Comparison of ENCODE assay signal across 14 cellular contexts in the genomic region with DNA sequence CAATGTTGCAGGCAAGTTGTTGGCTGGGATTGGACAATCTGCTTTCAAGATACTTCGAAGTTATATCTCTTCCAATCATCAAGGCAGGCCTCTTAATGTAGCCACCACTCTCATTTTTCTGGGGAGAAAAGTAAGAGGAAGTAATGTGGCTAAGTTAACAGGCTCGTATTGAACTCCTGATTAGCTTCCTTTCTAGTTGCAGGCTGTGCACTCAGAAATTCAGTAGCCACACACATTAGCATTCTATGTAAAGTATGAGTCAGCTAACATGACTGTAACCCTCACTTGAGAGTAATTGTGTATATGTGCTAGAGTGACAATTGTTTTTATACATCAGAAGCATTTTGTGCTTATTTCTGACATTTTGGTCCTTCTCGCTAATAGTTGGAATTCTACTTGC. TPM values are rescaled to one million over a fixed set of nuclear protein-coding genes. Genes with fewer than 3 reads are reported as not detected.
DNase-seq lines count a peak whose midpoint lies in the region; ATAC-seq, FAIRE-seq and TF ChIP-seq lines count a peak whose summit lies in the region.
"Had no signal": no experiment of that assay in that cellular context is flagged by ENCODE, and none has a peak within 500 bp of the region (broad histone marks: within the 10 kb centered on the region; RNA-seq: fewer than 3 reads in every experiment).

No MANE protein-coding gene starts in this region.

- H3K27me3 ChIP-seq in SJSA1 (replicated peaks), result no peaks in the 10 kb centered on the region
- H3K27me3 ChIP-seq in HepG2 (ENCODE audit: control insufficient read depth in 1 of 2, insufficient read depth in 2 of 2, low read length in 2 of 2), result peaks cover 0 to 3% of the 10 kb centered on the region in 2 experiments; a peak in 2 of 5 replicates
- no peaks in the 10 kb centered on the region for H3K27me3 ChIP-seq in H9 (ENCODE audit: insufficient read depth, low read length)
- H3K27me3 ChIP-seq: Peyer's patch had no signal

- H2BK5ac ChIP-seq in H9 (ENCODE audit: insufficient read length, low read length), result no peak overlapping the region

- DNase-seq in EL (peak; percentile 46), HFFc6 (peak; percentile 33), SJSA1 (ENCODE audit: low read depth in 1 of 2, low spot score in 2 of 2) (peak in 1 of 2 experiments; percentile 43), fibroblast of peridontal ligament (ENCODE audit: extremely low read depth) (peak; percentile 25), left lobe of liver (ENCODE audit: low spot score) (no peak), HepG2 (ENCODE audit: low spot score) (no peak), H9 (no peak)
- DNase-seq in NK-92 treated with Interleukin-12 subunit alpha and Interleukin-12 subunit beta, amount 100 ng/mL, for 24 hours (lab: John Stamatoyannopoulos, UW), result no peak
- DNase-seq: activated CD4-positive, alpha-beta T cell treated with anti-CD3 and anti-CD28 coated beads for 1 hour; nephron progenitor cell; Peyer's patch; stimulated activated CD4-positive, alpha-beta T cell treated with anti-CD3 and anti-CD28 coated beads, Interleukin-15, amount 100 ng/mL, for 24 hours had no signal

- H3K79me1 ChIP-seq in H9 (ENCODE audit: insufficient read depth, low read depth, low read length, poor library complexity, severe bottlenecking), result no peaks in the 10 kb centered on the region

- H3K36me3 Mint-ChIP-seq in HFFc6 (ENCODE audit: low read depth) (peaks cover 36% of the 10 kb centered on the region; the same call in 1 of the 2 replicates), H9 (ENCODE audit: insufficient read depth in 1 of 3, low read depth in 3 of 3) (peaks cover 5 to 31% (median 25%) of the 10 kb centered on the region in 3 experiments)

- H3K4me1 ChIP-seq in SJSA1 (replicated peaks) (peaks cover 24% of the 10 kb centered on the region), HepG2 (ENCODE audit: insufficient read depth, low read length) (peaks cover 22% of the 10 kb centered on the region), H9 (ENCODE audit: insufficient read depth, low read length) (no peaks in the 10 kb centered on the region)

- H2BK15ac ChIP-seq in H9 (ENCODE audit: low read depth, low read length), result no peak overlapping the region

- H3K9me3 ChIP-seq in SJSA1 (replicated peaks) (no peaks in the 10 kb centered on the region), HepG2 (ENCODE audit: low read length) (no peaks in the 10 kb centered on the region), H9 (ENCODE audit: control insufficient read depth, low read depth, low read length) (no peaks in the 10 kb centered on the region)
- H3K9me3 ChIP-seq: Peyer's patch had no signal

- no TSS peak for BruUV-seq in HepG2 (replicated peaks; lab: Mats Ljungman, UMichigan)

- H4K20me1 ChIP-seq in HepG2 (ENCODE audit: insufficient read depth, low read length), result no peaks in the 10 kb centered on the region
- no peaks in the 10 kb centered on the region for H4K20me1 ChIP-seq in H9 (ENCODE audit: control insufficient read depth, insufficient read depth, insufficient read length)

- 83% methylated on average over 3 of the region's 3 CpGs for WGBS in HepG2 (ENCODE audit: low lambda C conversion rate)
- no CpG with 5 or more reads among the region's 3 CpGs for WGBS in H9 (ENCODE audit: extremely low coverage, insufficient read length, low lambda C conversion rate)

- H3K9ac ChIP-seq in HepG2 (ENCODE audit: insufficient read depth, low read depth, low read length), result no peak overlapping the region
- H3K9ac ChIP-seq in H9 (ENCODE audit: extremely low read depth, insufficient read length, low read length), result no peak overlapping the region

- H3K27ac Mint-ChIP-seq in HFFc6 (peak overlapping the region; percentile 75), H9 (no peak overlapping the region)
- H3K27ac Mint-ChIP-seq: activated naive CD4-positive, alpha-beta T cell treated with anti-CD3 and anti-CD28 coated beads, Interleukin-2, amount 50 U/mL, for 24 hours; nephron progenitor cell; stimulated activated memory B cell treated with anti-CD40 and anti-IgM and Interleukin-4, amounts not matched to agents 10 μg/mL and 1 μg/mL and 100 μg/mL, for 72 hours had no signal

- peaks cover 5% of the 10 kb centered on the region for H3K23me2 ChIP-seq in H9 (ENCODE audit: insufficient read length, low read depth, low read length, poor library complexity, severe bottlenecking)

- CTCF ChIA-PET in HepG2 (lab: Yijun Ruan, JAX; ENCODE audit: low intra/inter-chr PET ratio, low total read pairs), result no interaction called here

- H3K18ac ChIP-seq in H9 (ENCODE audit: insufficient read length, low read depth, low read length), result no peak overlapping the region

- TF ChIP-seq EP300 in HepG2 (IDR thresholded peaks at IDR 0.05; ENCODE audit: low read depth in 2 of 2, low read length in 2 of 2) (no peak), HepG2 (CRISPR knock-in tag; IDR thresholded peaks at IDR 0.05; ENCODE audit: borderline replicate concordance) (no peak)

- H3K36me3 ChIP-seq in SJSA1, result peaks cover 59% of the 10 kb centered on the region
- 0 out of 5 replicates have a peak, but pooled peaks cover 2 to 5% of the 10 kb centered on the region in 2 experiments for H3K36me3 ChIP-seq in HepG2 (replicated peaks in 1 of 2; ENCODE audit: control insufficient read depth in 1 of 2, insufficient read depth in 2 of 2, low read length in 2 of 2)
- H3K36me3 ChIP-seq: Peyer's patch had no signal

- TF ChIP-seq POLR2A in HepG2 (IDR thresholded peaks at IDR 0.05; ENCODE audit: insufficient read depth in 1 of 2, low read depth in 2 of 2, low read length in 2 of 2), result no peak

- H3K14ac ChIP-seq in H9 (ENCODE audit: insufficient read depth, low read length), result no peak overlapping the region

- H3K27me3 Mint-ChIP-seq in HFFc6 (ENCODE audit: insufficient read depth) (no peaks in the 10 kb centered on the region), H9 (ENCODE audit: low read depth) (peaks cover 12% of the 10 kb centered on the region)
- H3K27me3 Mint-ChIP-seq: stimulated activated memory B cell treated with anti-CD40 and anti-IgM and Interleukin-4, amounts not matched to agents 10 μg/mL and 1 μg/mL and 100 μg/mL, for 72 hours had no signal

- no peak overlapping the region for H2BK12ac ChIP-seq in H9 (ENCODE audit: insufficient read length, low read depth, low read length)

- H4K8ac ChIP-seq in H9 (replicated peaks; ENCODE audit: insufficient read length, low read depth, low read length), result no peak overlapping the region

- no peak for FAIRE-seq in HepG2 (lab: Jason Lieb, UNC)

- TF ChIP-seq CTCF in HFFc6 (IDR thresholded peaks at IDR 0.05) (no peak), HepG2 (CRISPR knock-in tag; IDR thresholded peaks at IDR 0.05) (no peak), H9 (conservative IDR thresholded peaks at IDR 0.05) (no peak)

- ATAC-seq in left lobe of liver, result no peak
- ATAC-seq in HepG2, result no peak
- ATAC-seq: stimulated activated memory B cell treated with anti-CD40 and anti-IgM and Interleukin-4, amounts not matched to agents 10 μg/mL and 1 μg/mL and 100 μg/mL, for 72 hours had no signal

- H3K4me1 Mint-ChIP-seq in HFFc6 (ENCODE audit: low read depth) (peaks cover 26% of the 10 kb centered on the region), H9 (peaks cover 0 to 8% of the 10 kb centered on the region in 2 experiments; a peak in 3 of 4 replicates)

- no peak overlapping the region for H4K91ac ChIP-seq in H9 (ENCODE audit: insufficient read length, low read depth, low read length)

- H3K79me2 ChIP-seq in HepG2 (ENCODE audit: insufficient read depth, low read length), result no peaks in the 10 kb centered on the region
- H3K79me2 ChIP-seq in H9 (ENCODE audit: insufficient read depth, low read length), result no peaks in the 10 kb centered on the region

- no peak overlapping the region for H2BK120ac ChIP-seq in H9 (ENCODE audit: low read depth, low read length, poor library complexity, severe bottlenecking)

- H3K4me3 Mint-ChIP-seq in HFFc6 (peak overlapping the region; percentile 53; the same call in 1 of the 2 replicates), H9 (no peak overlapping the region)
- H3K4me3 Mint-ChIP-seq: activated naive CD4-positive, alpha-beta T cell treated with anti-CD3 and anti-CD28 coated beads, Interleukin-2, amount 50 U/mL, for 24 hours; nephron progenitor cell; stimulated activated memory B cell treated with anti-CD40 and anti-IgM and Interleukin-4, amounts not matched to agents 10 μg/mL and 1 μg/mL and 100 μg/mL, for 72 hours had no signal

- POLR2A ChIA-PET in HepG2 (lab: Yijun Ruan, JAX), result no interaction called here

- peak overlapping the region; percentile 25; the same call in 1 of the 2 replicates for H3K27ac ChIP-seq in SJSA1
- no peak overlapping the region for H3K27ac ChIP-seq in HepG2 (ENCODE audit: extremely low read length, insufficient read depth, low read length)
- no peak overlapping the region for H3K27ac ChIP-seq in H9 (ENCODE audit: insufficient read length, low read depth, low read length)
- H3K27ac ChIP-seq: Peyer's patch had no signal

- no peak overlapping the region for H3K4ac ChIP-seq in H9 (ENCODE audit: low read depth, low read length)

- in situ Hi-C loops in HepG2 (cut with HindIII; ENCODE audit: extremely low pct_ligation_motif_present, low pct_unique_long_range_greater_than_20kb), result loop anchor here (25.0 kb wide), 1 partner anchor 276 kb away; no protein-coding TSS in a partner anchor

- intact Hi-C loops in HepG2 (cut with micrococcal nuclease; ENCODE audit: unreplicated experiment), result loop anchor here (5.0 to 10.0 kb wide), 3 partner anchors 113 to 263 kb away; no protein-coding TSS in a partner anchor

- H3K4me2 ChIP-seq in HepG2 (ENCODE audit: low read depth, low read length) (no peak overlapping the region), H9 (ENCODE audit: insufficient read depth, insufficient read length, low read length) (no peak overlapping the region)

- no peak overlapping the region for H3K4me3 ChIP-seq in SJSA1
- H3K4me3 ChIP-seq in HepG2 (replicated peaks in 1 of 3; ENCODE audit: insufficient read depth in 1 of 3, low read depth in 2 of 3, low read length in 3 of 3), result no peak overlapping the region
- H3K4me3 ChIP-seq: Peyer's patch had no signal

- no peak for TF ChIP-seq RAD21 in HepG2 (CRISPR knock-in tag; IDR thresholded peaks at IDR 0.05)

- H3K23ac ChIP-seq in H9 (ENCODE audit: insufficient read length, low read depth, low read length), result no peak overlapping the region

- H3T11ph ChIP-seq in H9 (ENCODE audit: low read length), result no peak overlapping the region

- no peak overlapping the region for H3K56ac ChIP-seq in H9 (ENCODE audit: insufficient read length, low read depth, low read length)

- H2AFZ ChIP-seq in HepG2 (ENCODE audit: low read length) (no peak overlapping the region), H9 (ENCODE audit: low read length) (no peak overlapping the region)

- no peak overlapping the region for H4K5ac ChIP-seq in H9 (ENCODE audit: insufficient read length, low read depth, low read length)

- H3K9me3 Mint-ChIP-seq in HFFc6, result no peaks in the 10 kb centered on the region
- no peaks in the 10 kb centered on the region; a peak in 3 of 5 replicates for H3K9me3 Mint-ChIP-seq in H9
- H3K9me3 Mint-ChIP-seq: activated naive CD4-positive, alpha-beta T cell treated with anti-CD3 and anti-CD28 coated beads, Interleukin-2, amount 50 U/mL, for 24 hours; stimulated activated memory B cell treated with anti-CD40 and anti-IgM and Interleukin-4, amounts not matched to agents 10 μg/mL and 1 μg/mL and 100 μg/mL, for 72 hours had no signal

- no peak overlapping the region for H2BK20ac ChIP-seq in H9 (ENCODE audit: low read depth, low read length, poor library complexity, severe bottlenecking)

- H2AK5ac ChIP-seq in H9 (ENCODE audit: insufficient read length, low read length), result no peak overlapping the region

RNA-seq across cellular contexts. Expression of a gene that starts 3.3 kb away (rescaled TPM):
- total RNA-seq in HFFc6 (2021; fragmentation: NEBNext Ultra II Directional; extraction: Animal tissue kit (Norgen Biotek cat#: 25700)), result 100 to 1,000 TPM; 119 to 153 (median 138) TPM
- 110 and 153 TPM in 2 replicates for total RNA-seq in SJSA1 (2014; rRNA removed; shearing (Covaris generic))
- total RNA-seq in left lobe of liver (4.4 TPM), HepG2 (2016; rRNA removed; fragmentation: Illumina TruSeq; extraction: Trizol) (8.0 and 9.4 TPM in 2 replicates), H9 (2021) (25.7 and 27.4 TPM in 2 replicates)
- 1.2 and 1.9 TPM in 2 replicates for total RNA-seq in HepG2 (2016; cell fraction: cytosol; rRNA removed; fragmentation: Illumina TruSeq; extraction: Trizol; ENCODE audit: low read depth)
- total RNA-seq in HepG2 (2016; cell fraction: insoluble cytoplasmic fraction; rRNA removed; fragmentation: Illumina TruSeq; extraction: Trizol), result 7.9 and 10.3 TPM in 2 replicates
- total RNA-seq in HepG2 (2016; cell fraction: membrane; rRNA removed; fragmentation: Illumina TruSeq; extraction: Trizol), result 4.9 and 5.4 TPM in 2 replicates
- 8.5 and 9.5 TPM in 2 replicates for total RNA-seq in HepG2 (2016; cell fraction: nucleus; rRNA removed; fragmentation: Illumina TruSeq; extraction: Trizol)
- 6.6 and 7.1 TPM in 2 replicates for polyA plus RNA-seq in HepG2 (2011; rRNA removed)
- 5.3 and 6.0 TPM in 2 replicates for polyA plus RNA-seq in HepG2 (2011; cell fraction: cytosol; rRNA removed)
- 2.3 and 3.0 TPM in 2 replicates for polyA plus RNA-seq in HepG2 (2011; cell fraction: nucleus; rRNA removed)
- polyA plus RNA-seq in HepG2 (2012), result 5.4 and 6.3 TPM in 2 replicates
- polyA plus RNA-seq in HepG2 (2016; cell fraction: cytosol; fragmentation: Illumina TruSeq; extraction: Trizol; ENCODE audit: low read depth), result 1.3 and 1.9 TPM in 2 replicates
- 6.9 and 7.7 TPM in 2 replicates for polyA plus RNA-seq in HepG2 (2016; cell fraction: insoluble cytoplasmic fraction; fragmentation: Illumina TruSeq; extraction: Trizol; ENCODE audit: low read depth)
- polyA plus RNA-seq in HepG2 (2016; cell fraction: membrane; fragmentation: Illumina TruSeq; extraction: Trizol; ENCODE audit: low read depth), result 3.9 and 4.1 TPM in 2 replicates
- polyA plus RNA-seq in HepG2 (2016; cell fraction: nucleus; fragmentation: Illumina TruSeq; extraction: Trizol; ENCODE audit: insufficient read depth, low read depth), result 10.5 and 12.3 TPM in 2 replicates
- polyA minus RNA-seq in HepG2 (2011; rRNA and poly(A)+ RNA removed; ENCODE audit: low replicate concordance), result 24.6 and 30.8 TPM in 2 replicates
- polyA minus RNA-seq in HepG2 (2011; cell fraction: cytosol; rRNA and poly(A)+ RNA removed), result 9.4 and 13.4 TPM in 2 replicates
- polyA minus RNA-seq in HepG2 (2011; cell fraction: nucleus; rRNA and poly(A)+ RNA removed), result 4.5 and 6.8 TPM in 2 replicates

Comparison
In these comparisons a context has a peak if more than half of its experiments do, and no peak if none do; other contexts are left out.
1. DNase-seq: peak in EL (single experiment), HFFc6 (single experiment) and fibroblast of peridontal ligament (single experiment); none in left lobe of liver (single experiment), HepG2 (single experiment), H9 (single experiment) and NK-92 treated with Interleukin-12 subunit alpha and Interleukin-12 subunit beta, amount 100 ng/mL, for 24 hours (single experiment).